In genomic region chr1:39677645-39678044, GRCh38 we compare ENCODE assay signal across 31 cellular contexts. TPM values are rescaled to one million over a fixed set of nuclear protein-coding genes. Genes with fewer than 3 reads are reported as not detected.
"Had no signal": no experiment of that assay in that cellular context is flagged by ENCODE, and none has a peak within 500 bp of the region (broad histone marks: within the 10 kb centered on the region; RNA-seq: fewer than 3 reads in every experiment).

No MANE protein-coding gene starts in this region.

- H3K79me2 ChIP-seq: parathyroid adenoma had no signal

- H3K4me2 ChIP-seq: neural progenitor cell had no signal

- H2AFZ ChIP-seq: neural progenitor cell, parathyroid adenoma had no signal

- H3K4me1 Mint-ChIP-seq: natural killer cell; nephron; stimulated activated effector memory CD8-positive, alpha-beta T cell treated with anti-CD3 and anti-CD28 coated beads, Interleukin-12 subunit alpha, Interleukin-12 subunit beta, amount 100 ng/mL, for 72 hours had no signal

- H3K4me3 Mint-ChIP-seq: naive thymus-derived CD4-positive, alpha-beta T cell; natural killer cell; nephron; neural progenitor cell; stimulated activated effector memory CD8-positive, alpha-beta T cell treated with anti-CD3 and anti-CD28 coated beads, Interleukin-12 subunit alpha, Interleukin-12 subunit beta, amount 100 ng/mL, for 72 hours; stimulated activated naive B cell treated with anti-CD40 and anti-IgM and Interleukin-4, amounts not matched to agents 10 μg/mL and 1 μg/mL and 100 μg/mL, for 72 hours; stimulated activated naive CD8-positive, alpha-beta T cell treated with anti-CD3 and anti-CD28 coated beads, Interleukin-15, Interleukin-2, amounts not matched to agents 100 ng/mL and 50 ng/mL, for 24 hours had no signal

- FAIRE-seq: small intestine had no signal

- H3K9me3 Mint-ChIP-seq: naive thymus-derived CD4-positive, alpha-beta T cell; natural killer cell; nephron; neural progenitor cell; stimulated activated effector memory CD8-positive, alpha-beta T cell treated with anti-CD3 and anti-CD28 coated beads, Interleukin-12 subunit alpha, Interleukin-12 subunit beta, amount 100 ng/mL, for 72 hours; stimulated activated naive B cell treated with anti-CD40 and anti-IgM and Interleukin-4, amounts not matched to agents 10 μg/mL and 1 μg/mL and 100 μg/mL, for 72 hours; stimulated activated naive CD8-positive, alpha-beta T cell treated with anti-CD3 and anti-CD28 coated beads, Interleukin-15, Interleukin-2, amounts not matched to agents 100 ng/mL and 50 ng/mL, for 24 hours had no signal

- H3K36me3 ChIP-seq: neural progenitor cell, ovary, prostate gland, right lobe of liver, sigmoid colon, stomach, thoracic aorta, thyroid gland, tibial nerve, upper lobe of left lung, uterus had no signal

- H3K4me1 ChIP-seq: neural progenitor cell, parathyroid adenoma, prostate gland, right lobe of liver, sigmoid colon, tibial nerve, uterus had no signal

- H3K27me3 ChIP-seq: ovary, right lobe of liver, thyroid gland, upper lobe of left lung, uterus had no signal

- H3K9ac ChIP-seq: neural progenitor cell, parathyroid adenoma had no signal

- H3K9me3 ChIP-seq: ovary, prostate gland, right lobe of liver, sigmoid colon, stomach, thoracic aorta, thyroid gland, tibial nerve, upper lobe of left lung, uterus had no signal

- H3K36me3 Mint-ChIP-seq: natural killer cell; neural progenitor cell; stimulated activated effector memory CD8-positive, alpha-beta T cell treated with anti-CD3 and anti-CD28 coated beads, Interleukin-12 subunit alpha, Interleukin-12 subunit beta, amount 100 ng/mL, for 72 hours; stimulated activated naive B cell treated with anti-CD40 and anti-IgM and Interleukin-4, amounts not matched to agents 10 μg/mL and 1 μg/mL and 100 μg/mL, for 72 hours had no signal

- H3K4me3 ChIP-seq: neural progenitor cell, ovary, prostate gland, right lobe of liver, sigmoid colon, stomach, thoracic aorta, thyroid gland, tibial nerve, upper lobe of left lung, uterus had no signal

- DNase-seq: naive thymus-derived CD4-positive, alpha-beta T cell; natural killer cell; occipital lobe; ovary; right cardiac atrium; right lobe of liver; sigmoid colon; small intestine; stimulated activated CD4-positive, alpha-beta T cell treated with anti-CD3 and anti-CD28 coated beads, Interleukin-15, amount 100 ng/mL, for 24 hours; stimulated activated CD4-positive, alpha-beta T cell treated with anti-CD3 and anti-CD28 coated beads, Interleukin-2, amount 100 ng/mL, for 24 hours; stimulated activated CD4-positive, alpha-beta T cell treated with anti-CD3 and anti-CD28 coated beads, Interleukin-2, amount 100 ng/mL, for 48 hours; stimulated activated CD4-positive, alpha-beta T cell treated with anti-CD3 and anti-CD28 coated beads, Interleukin-4, amount 100 ng/mL, for 24 hours; stimulated activated naive B cell treated with anti-CD40 and anti-IgM and Interleukin-4, amounts not matched to agents 10 μg/mL and 1 μg/mL and 100 μg/mL, for 72 hours; stimulated activated naive CD4-positive, alpha-beta T cell treated with Interleukin-2 at 50 U/mL for 16 hours; stomach; trophoblast cell; uterus had no signal

- H3K27ac Mint-ChIP-seq: natural killer cell; nephron; stimulated activated effector memory CD8-positive, alpha-beta T cell treated with anti-CD3 and anti-CD28 coated beads, Interleukin-12 subunit alpha, Interleukin-12 subunit beta, amount 100 ng/mL, for 72 hours; stimulated activated naive B cell treated with anti-CD40 and anti-IgM and Interleukin-4, amounts not matched to agents 10 μg/mL and 1 μg/mL and 100 μg/mL, for 72 hours; stimulated activated naive CD8-positive, alpha-beta T cell treated with anti-CD3 and anti-CD28 coated beads, Interleukin-15, Interleukin-2, amounts not matched to agents 100 ng/mL and 50 ng/mL, for 24 hours had no signal

- ATAC-seq: naive thymus-derived CD4-positive, alpha-beta T cell; natural killer cell; right cardiac atrium; stimulated activated effector memory CD8-positive, alpha-beta T cell treated with anti-CD3 and anti-CD28 coated beads, Interleukin-12 subunit alpha, Interleukin-12 subunit beta, amount 100 ng/mL, for 72 hours; stimulated activated naive B cell treated with anti-CD40 and anti-IgM and Interleukin-4, amounts not matched to agents 10 μg/mL and 1 μg/mL and 100 μg/mL, for 72 hours had no signal

- H3K27ac ChIP-seq: neural progenitor cell, ovary, parathyroid adenoma, prostate gland, right lobe of liver, sigmoid colon, stomach, thoracic aorta, tibial nerve, uterus had no signal

RNA-seq across cellular contexts. Expression of gene NT5C1A, which starts 5.7 kb away (rescaled TPM):
- total RNA-seq: natural killer cell, osteoblast, right lobe of liver, sigmoid colon, subcutaneous adipose tissue, ureter had no signal
- polyA plus RNA-seq: naive thymus-derived CD4-positive, alpha-beta T cell; neural cell had no signal

RNA-seq across cellular contexts. Expression of gene HPCAL4, which starts 13.6 kb away (rescaled TPM):
- total RNA-seq: osteoblast, right lobe of liver, subcutaneous adipose tissue, tibial nerve, ureter had no signal

RNA-seq across cellular contexts. Expression of gene HEYL, which starts 38.2 kb away (rescaled TPM):
- total RNA-seq: natural killer cell had no signal
- polyA plus RNA-seq: neural cell had no signal
